ENCODE assay signal across 1 cellular context in genomic region chr12:96107236-96107635, GRCh38.
TF ChIP-seq lines count a peak whose summit lies in the region.

No MANE protein-coding gene starts in this region.

TF ChIP-seq in SK-N-SH, 30 proteins besides CTCF, POLR2A, EP300 and RAD21 (continued from another document):
- no peak for TF ChIP-seq PBX3 (IDR thresholded peaks at IDR 0.05)
- TF ChIP-seq GATA2 (CRISPR knock-in tag; IDR thresholded peaks at IDR 0.05) = no peak
- no peak for TF ChIP-seq USF1 (IDR thresholded peaks at IDR 0.05; ENCODE audit: borderline replicate concordance, low read depth)
- TF ChIP-seq SMC3 (IDR thresholded peaks at IDR 0.05; ENCODE audit: low read depth, low read length) = no peak
- TF ChIP-seq USF2 (IDR thresholded peaks at IDR 0.05; ENCODE audit: borderline replicate concordance, low read depth, low read length) = no peak
- no peak for TF ChIP-seq TEAD4 (IDR thresholded peaks at IDR 0.05; ENCODE audit: borderline replicate concordance, insufficient read depth)
- no peak for TF ChIP-seq FOXM1 (IDR thresholded peaks at IDR 0.05; ENCODE audit: low read depth)
- no peak for TF ChIP-seq MEF2A (IDR thresholded peaks at IDR 0.05; ENCODE audit: borderline replicate concordance, low read depth)
- TF ChIP-seq FOSL2 (IDR thresholded peaks at IDR 0.05; ENCODE audit: borderline replicate concordance, low read depth) = no peak
- TF ChIP-seq REST (IDR thresholded peaks at IDR 0.05; ENCODE audit: low read depth, low read length) = no peak
- no peak for TF ChIP-seq MXI1 (IDR thresholded peaks at IDR 0.05; ENCODE audit: low read depth, low read length)
- TF ChIP-seq NRF1 (IDR thresholded peaks at IDR 0.05; ENCODE audit: low read depth, low read length) = no peak
- TF ChIP-seq MAX (IDR thresholded peaks at IDR 0.05; ENCODE audit: low read depth) = no peak
